ENCODE assay signal across 8 cellular contexts in genomic region chr1:39738622-39739366, GRCh38. TPM values are rescaled to one million over a fixed set of nuclear protein-coding genes. Genes with fewer than 3 reads are reported as not detected.
DNase-seq lines count a peak whose midpoint lies in the region; ATAC-seq and TF ChIP-seq lines count a peak whose summit lies in the region.

Gene PPIE (plus strand): TSS chr1:39738882. CDS start chr1:39738901, 19 bp downstream.

- peaks cover 27% of the 10 kb centered on the region for H3K4me1 Mint-ChIP-seq in nephron

- peaks cover 34% of the 10 kb centered on the region for H3K79me2 ChIP-seq in GM23248 (ENCODE audit: insufficient read depth)

- H4K20me1 ChIP-seq in GM23248 (ENCODE audit: insufficient read depth), result no peaks in the 10 kb centered on the region

- TF ChIP-seq CTCF in fibroblast of the aortic adventitia (IDR thresholded peaks at IDR 0.05; ENCODE audit: insufficient read depth, low read length), result no peak
- TF ChIP-seq CTCF in nephron (IDR thresholded peaks at IDR 0.05; ENCODE audit: unreplicated experiment in 3 of 3), result no peak

- peak within 1 kb of the TSS; percentile 47 for H3K27ac ChIP-seq in GM23248

- H3K9me2 ChIP-seq in GM23248 (ENCODE audit: insufficient read depth), result no peaks in the 10 kb centered on the region

- H3K9me3 Mint-ChIP-seq in nephron, result no peaks in the 10 kb centered on the region

- H3F3A ChIP-seq in GM23248 (ENCODE audit: insufficient read depth), result no peaks in the 10 kb centered on the region

- H3K36me3 Mint-ChIP-seq in nephron (ENCODE audit: low read depth), result peaks cover 20% of the 10 kb centered on the region

- H3K4me3 Mint-ChIP-seq in nephron, result peak within 1 kb of the TSS; percentile 94 to 99 (median 97)

- peak; percentile 100 for ATAC-seq in stimulated activated naive CD8-positive, alpha-beta T cell treated with anti-CD3 and anti-CD28 coated beads, Interleukin-15, Interleukin-2, amounts not matched to agents 100 U/mL and 50 U/mL, for 24 hours

- peak within 1 kb of the TSS; percentile 94 for H2AFZ ChIP-seq in GM23248

- H3K27me3 ChIP-seq in GM23248 (replicated peaks; ENCODE audit: insufficient read depth), result peaks cover 2% of the 10 kb centered on the region; the same call in 1 of the 2 replicates

- peaks cover 26% of the 10 kb centered on the region; the same call in 1 of the 2 replicates for H3K36me3 ChIP-seq in GM23248 (ENCODE audit: low read depth)

- in situ Hi-C loops in GM23248 (cut with MboI), result no loop called here

- H3K4me1 ChIP-seq in GM23248 (ENCODE audit: insufficient read depth), result peaks cover 16% of the 10 kb centered on the region

- DNase-seq in DMS 273 treated with DMSO at 0.1 percent for 48 hours (lab: John Stamatoyannopoulos, UW) (peak; percentile 100), GM23248 (peak; percentile 98), M059J (ENCODE audit: low read depth) (peak; percentile 86), SHP77 treated with DMSO at 0.1 percent for 48 hours (lab: John Stamatoyannopoulos, UW) (peak; percentile 41), fibroblast of the aortic adventitia (ENCODE audit: low read depth) (peak; percentile 85)
- peak; percentile 89 for DNase-seq in activated effector memory CD4-positive, alpha-beta T cell treated with Interleukin-2 at 50 U/mL for 16 hours
- DNase-seq in stimulated activated naive CD8-positive, alpha-beta T cell treated with anti-CD3 and anti-CD28 coated beads, Interleukin-15, Interleukin-2, amounts not matched to agents 100 U/mL and 50 U/mL, for 24 hours, result peak; percentile 99

- peak within 1 kb of the TSS; percentile 88 for H3K4me2 ChIP-seq in GM23248 (ENCODE audit: unreplicated experiment)

- peak within 1 kb of the TSS; percentile 89 to 97 (median 97) for H3K27ac Mint-ChIP-seq in nephron

- peak within 1 kb of the TSS; percentile 88 for H3K9ac ChIP-seq in GM23248

- peak within 1 kb of the TSS; percentile 92 for H3K4me3 ChIP-seq in GM23248
- peak within 1 kb of the TSS; percentile 97 for H3K4me3 ChIP-seq in fibroblast of the aortic adventitia (ENCODE audit: low read depth, low read length)

- H3K9me3 ChIP-seq in GM23248 (ENCODE audit: low read depth), result no peaks in the 10 kb centered on the region

- peaks cover 38% of the 10 kb centered on the region for H3K27me3 Mint-ChIP-seq in nephron (ENCODE audit: low read depth)

- WGBS in GM23248 (ENCODE audit: low coverage in 1 of 2, low lambda C conversion rate in 2 of 2, missing lambda C conversion rate in 2 of 2), 2 experiments, result 2 to 4% methylated on average over 37 to 41 of the region's 52 CpGs

RNA-seq across cellular contexts. Expression of gene PPIE, which starts in this region (rescaled TPM):
- 19.9 and 35.3 TPM in 2 replicates for total RNA-seq in GM23248 (2014; rRNA removed; shearing (Covaris generic))
- 63.4 and 68.0 TPM in 2 replicates for polyA plus RNA-seq in GM23248 (2016; fragmentation: Nextera tagmentation; extraction: Ambion mirVana)
- total RNA-seq in M059J (2014; rRNA removed; shearing (Covaris generic)), result 51.9 and 68.4 TPM in 2 replicates
- total RNA-seq in fibroblast of the aortic adventitia (ENCODE audit: low replicate concordance), result 28.4 and 39.6 TPM in 2 replicates

Comparison
In these comparisons a context has a peak if more than half of its experiments do, and no peak if none do; other contexts are left out.
1. Peak in every context shown above with its lines: DNase-seq, ATAC-seq, H3K4me3 ChIP-seq and H3K27ac ChIP-seq.
2. DNase-seq: peak in every context shown above with its lines; median percentile 100 in DMS 273 treated with DMSO at 0.1 percent for 48 hours; 99 in stimulated activated naive CD8-positive, alpha-beta T cell treated with anti-CD3 and anti-CD28 coated beads, Interleukin-15, Interleukin-2, amounts not matched to agents 100 U/mL and 50 U/mL, for 24 hours; 98 in GM23248; 89 in activated effector memory CD4-positive, alpha-beta T cell treated with Interleukin-2 at 50 U/mL for 16 hours; 86 in M059J; 85 in fibroblast of the aortic adventitia; 41 in SHP77 treated with DMSO at 0.1 percent for 48 hours.